In genomic region chr19:42455621-42456081, GRCh38 we compare ENCODE assay signal across 15 cellular contexts. TPM values are rescaled to one million over a fixed set of nuclear protein-coding genes. Genes with fewer than 3 reads are reported as not detected.
A peak's percentile ranks its signal among the peaks of the same experiment; 100 is the strongest.
DNase-seq lines count a peak whose midpoint lies in the region; ATAC-seq, FAIRE-seq and TF ChIP-seq lines count a peak whose summit lies in the region.
"Had no signal": no experiment of that assay in that cellular context is flagged by ENCODE, and none has a peak within 500 bp of the region (broad histone marks: within the 10 kb centered on the region; RNA-seq: fewer than 3 reads in every experiment).

No MANE protein-coding gene starts in this region.

- no peak overlapping the region for H2AFZ ChIP-seq in PC-9

- intact Hi-C loops in PC-9 (cut with micrococcal nuclease; ENCODE audit: unreplicated experiment), result loop anchor here (1.0 kb wide), 1 partner anchor 74 kb away; no protein-coding TSS in a partner anchor
- intact Hi-C loops in CD14-positive monocyte (cut with micrococcal nuclease), result no loop called here

- H3K27me3 Mint-ChIP-seq in progenitor cell of endocrine pancreas (peaks cover 5% of the 10 kb centered on the region), CD14-positive monocyte (ENCODE audit: low read depth in 3 of 3) (peaks cover 3 to 21% (median 5%) of the 10 kb centered on the region in 3 donors)
- H3K27me3 Mint-ChIP-seq: CD4-positive, alpha-beta T cell had no signal

- no peak overlapping the region for H3K4me3 ChIP-seq in PC-9

- H3K9me3 Mint-ChIP-seq in progenitor cell of endocrine pancreas (ENCODE audit: low read depth) (no peaks in the 10 kb centered on the region), CD14-positive monocyte (peaks cover 0 to 2% (median 0%) of the 10 kb centered on the region in 7 donors)
- H3K9me3 Mint-ChIP-seq: CD4-positive, alpha-beta T cell had no signal

- no peak for FAIRE-seq in GM12891 (lab: Jason Lieb, UNC)

- H3K36me3 Mint-ChIP-seq in progenitor cell of endocrine pancreas (ENCODE audit: insufficient read depth) (peaks cover 2% of the 10 kb centered on the region), CD14-positive monocyte (no peaks in the 10 kb centered on the region)

- H4K20me1 ChIP-seq in PC-9 (ENCODE audit: insufficient read depth), result no peaks in the 10 kb centered on the region

- peak overlapping the region; percentile 78 for H3K27ac ChIP-seq in PC-9
- H3K27ac ChIP-seq in foreskin keratinocyte, result no peak overlapping the region

- DNase-seq in GM12891 (ENCODE audit: insufficient read length, low spot score) (no peak), PC-9 (peak; percentile 68 to 98), foreskin keratinocyte (peak; percentile 95 to 98), progenitor cell of endocrine pancreas (ENCODE audit: low spot score, unreplicated experiment) (no peak), NCI-H2081 treated with DMSO at 0.1 percent for 48 hours (lab: John Stamatoyannopoulos, UW) (no peak), CD14-positive monocyte (ENCODE audit: low spot score) (no peak), hippocampal formation (lab: John Stamatoyannopoulos, UW) (no peak)
- DNase-seq: activated gamma-delta T cell treated with Interleukin-2 at 50 U/mL for 16 hours; CD4-positive, alpha-beta T cell; effector CD8-positive, alpha-beta T cell; NCI-H1092; NCI-H345 had no signal

- peak overlapping the region; percentile 39; the same call in 1 of the 2 replicates for H3K4me2 ChIP-seq in PC-9

- POLR2A ChIA-PET in PC-9 (lab: Charles Lee; ENCODE audit: unreplicated experiment), result no interaction called here

- no peak for TF ChIP-seq CTCF in PC-9 (conservative IDR thresholded peaks at IDR 0.05)
- no peak for TF ChIP-seq CTCF in foreskin keratinocyte (conservative IDR thresholded peaks at IDR 0.05)
- no peak for TF ChIP-seq CTCF in progenitor cell of endocrine pancreas (IDR thresholded peaks at IDR 0.05; ENCODE audit: unreplicated experiment)
- TF ChIP-seq CTCF in CD14-positive monocyte (IDR thresholded peaks at IDR 0.05), result no peak

- H3K27ac Mint-ChIP-seq in progenitor cell of endocrine pancreas (peak overlapping the region; percentile 87), CD14-positive monocyte (peak overlapping the region in 2 of 7 donors; percentile 38 to 80)
- H3K27ac Mint-ChIP-seq: CD4-positive, alpha-beta T cell; WTC11 had no signal

- no peaks in the 10 kb centered on the region for H3K79me2 ChIP-seq in PC-9 (ENCODE audit: low read depth)

- H3K4me1 ChIP-seq in PC-9 (replicated peaks; ENCODE audit: insufficient read depth) (peaks cover 31% of the 10 kb centered on the region), foreskin keratinocyte (peaks cover 7% of the 10 kb centered on the region)

- no TSS peak for BruUV-seq in PC-9 (replicated peaks; lab: Mats Ljungman, UMichigan)

- TF ChIP-seq POLR2A in GM12891 (IDR thresholded peaks at IDR 0.05; ENCODE audit: low read depth, low read length), result no peak

- CTCF ChIA-PET in PC-9 (lab: Charles Lee), result interaction anchor here (1.1 to 1.2 kb wide), 2 partner anchors 14 to 73 kb away, joined by 3 to 5 read pairs; partner anchors contain the start of gene CEACAM1

- H3K4me3 Mint-ChIP-seq in progenitor cell of endocrine pancreas (ENCODE audit: low read depth), result no peak overlapping the region
- peak overlapping the region in 1 of 2 donors; percentile 22 for H3K4me3 Mint-ChIP-seq in CD14-positive monocyte
- H3K4me3 Mint-ChIP-seq: CD4-positive, alpha-beta T cell; WTC11 had no signal

- H3K36me3 ChIP-seq in PC-9 (ENCODE audit: low read depth), result no peaks in the 10 kb centered on the region

- H3K4me1 Mint-ChIP-seq in progenitor cell of endocrine pancreas (ENCODE audit: low read depth) (peaks cover 16% of the 10 kb centered on the region), CD14-positive monocyte (peaks cover 40% of the 10 kb centered on the region)

- no peaks in the 10 kb centered on the region for H3K9me3 ChIP-seq in PC-9 (ENCODE audit: insufficient read depth, low read depth)

- ATAC-seq in foreskin keratinocyte (peak; percentile 99), HG02763 (IDR thresholded peaks at IDR 0.05; ENCODE audit: unreplicated experiment) (no peak)
- ATAC-seq: WTC11 had no signal

- no peaks in the 10 kb centered on the region for H3K9me2 ChIP-seq in PC-9 (ENCODE audit: insufficient read depth)

- no peaks in the 10 kb centered on the region for H3K27me3 ChIP-seq in PC-9 (ENCODE audit: insufficient read depth, low read depth)
- H3K27me3 ChIP-seq in foreskin keratinocyte, result no peaks in the 10 kb centered on the region

- peaks cover 18% of the 10 kb centered on the region for H3F3A ChIP-seq in PC-9 (ENCODE audit: insufficient read depth, low read depth)

TF ChIP-seq in GM12891, 5 proteins besides CTCF, POLR2A, EP300 and RAD21:
- TF ChIP-seq POLR2AphosphoS5 (IDR thresholded peaks at IDR 0.05; ENCODE audit: low read depth, low read length), result no peak
- 0 out of 2 replicates have a peak, but pooled peaks have one; percentile 1 for TF ChIP-seq SPI1 (IDR thresholded peaks at IDR 0.05; ENCODE audit: low read depth, low read length)

RNA-seq across cellular contexts. Expression of gene CXCL17, which starts 12.9 kb away (rescaled TPM):
- not detected for polyA plus RNA-seq in GM12891 (2012; ENCODE audit: low read depth, missing spikeins)
- total RNA-seq in PC-9 (2021) (0.41 TPM in 1 of 2 replicates, not detected in the other), foreskin keratinocyte (not detected in 2 replicates), progenitor cell of endocrine pancreas (0.48 and 0.64 TPM in 2 replicates)
- polyA plus RNA-seq in foreskin keratinocyte (not detected in 2 replicates), CD14-positive monocyte (not detected)
- total RNA-seq: CD4-positive, alpha-beta T cell; pulmonary artery endothelial cell; WTC11 had no signal

RNA-seq across cellular contexts. Expression of gene LIPE, which starts 28.5 kb away (rescaled TPM):
- 6.7 TPM for polyA plus RNA-seq in GM12891 (2012; ENCODE audit: low read depth, missing spikeins)
- total RNA-seq in PC-9 (2021), result 10.7 and 12.7 TPM in 2 replicates
- total RNA-seq in foreskin keratinocyte, result 23.9 and 27.0 TPM in 2 replicates
- 24.2 and 27.7 TPM in 2 replicates for polyA plus RNA-seq in foreskin keratinocyte
- 12.8 and 13.4 TPM in 2 replicates for total RNA-seq in progenitor cell of endocrine pancreas
- polyA plus RNA-seq in CD14-positive monocyte, result not detected

Comparison
In these comparisons a context has a peak if more than half of its experiments do, and no peak if none do; other contexts are left out.
1. DNase-seq: peak in PC-9 (2 of 2) and foreskin keratinocyte (2 of 2); none in GM12891 (single experiment), progenitor cell of endocrine pancreas (single experiment), NCI-H2081 treated with DMSO at 0.1 percent for 48 hours (single experiment), CD14-positive monocyte (single experiment) and hippocampal formation (0 of 2).